Comparison of ENCODE assay signal across 17 cellular contexts in the genomic region with DNA sequence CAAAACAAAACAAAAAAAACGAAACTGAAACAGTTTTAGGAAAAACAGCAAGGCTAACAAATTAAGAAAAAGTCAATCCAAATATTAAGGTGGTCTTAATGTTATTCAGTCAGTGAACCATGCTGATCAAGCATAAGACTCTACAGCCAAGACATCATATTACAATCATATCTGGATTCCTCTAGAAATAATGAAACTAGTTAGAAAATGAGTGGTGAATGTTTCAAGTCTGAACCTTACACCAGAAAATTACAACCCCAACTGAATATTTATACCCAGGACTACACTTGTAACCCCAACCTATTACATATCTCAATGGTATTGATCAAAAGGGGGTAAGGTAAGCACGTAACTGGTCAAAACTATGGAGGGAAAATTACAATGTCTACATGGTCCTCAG. TPM values are rescaled to one million over a fixed set of nuclear protein-coding genes. Genes with fewer than 3 reads are reported as not detected.
DNase-seq lines count a peak whose midpoint lies in the region; ATAC-seq, FAIRE-seq and TF ChIP-seq lines count a peak whose summit lies in the region.
"Had no signal": no experiment of that assay in that cellular context is flagged by ENCODE, and none has a peak within 500 bp of the region (broad histone marks: within the 10 kb centered on the region; RNA-seq: fewer than 3 reads in every experiment).

No MANE protein-coding gene starts in this region.

- peak overlapping the region in 9 of 12 donors; percentile 11 to 46 (median 31) for H3K4me3 ChIP-seq in heart left ventricle
- H3K4me3 ChIP-seq: coronary artery, Peyer's patch had no signal

- peaks cover 0 to 10% (median 0%) of the 10 kb centered on the region in 12 donors for H3K4me1 ChIP-seq in heart left ventricle
- H3K4me1 ChIP-seq: Peyer's patch had no signal

- H3K36me3 ChIP-seq in heart left ventricle: peaks cover 0 to 86% (median 82%) of the 10 kb centered on the region in 9 donors

- peaks cover 35 to 62% of the 10 kb centered on the region in 2 donors for H3K36me3 Mint-ChIP-seq in stimulated activated naive B cell treated with anti-CD40 and anti-IgM and Interleukin-4, amounts not matched to agents 10 μg/mL and 1 μg/mL and 100 μg/mL, for 72 hours

- no peaks in the 10 kb centered on the region for H3K27me3 Mint-ChIP-seq in stimulated activated naive B cell treated with anti-CD40 and anti-IgM and Interleukin-4, amounts not matched to agents 10 μg/mL and 1 μg/mL and 100 μg/mL, for 72 hours

- 60 to 75% (median 70%) methylated on average over 2 of the region's 2 CpGs for WGBS in heart left ventricle, 4 donors

- H3K9me3 Mint-ChIP-seq in stimulated activated naive B cell treated with anti-CD40 and anti-IgM and Interleukin-4, amounts not matched to agents 10 μg/mL and 1 μg/mL and 100 μg/mL, for 72 hours: no peaks in the 10 kb centered on the region
- H3K9me3 Mint-ChIP-seq: mesothelial cell of epicardium had no signal

- ATAC-seq in heart left ventricle (no peak), Right ventricle myocardium superior (ENCODE audit: poor library complexity) (no peak), HG03565 (IDR thresholded peaks at IDR 0.05; ENCODE audit: unreplicated experiment) (peak; percentile 44), HG02840 (IDR thresholded peaks at IDR 0.05; ENCODE audit: low FRiP score, unreplicated experiment) (no peak), HG02763 (IDR thresholded peaks at IDR 0.05; ENCODE audit: unreplicated experiment) (no peak)
- no peak for ATAC-seq in stimulated activated naive B cell treated with anti-CD40 and anti-IgM and Interleukin-4, amounts not matched to agents 10 μg/mL and 1 μg/mL and 100 μg/mL, for 72 hours (replicated peaks)

- H3K27ac ChIP-seq in heart left ventricle: peak overlapping the region in 7 of 12 donors; percentile 10 to 50 (median 23)
- H3K27ac ChIP-seq: coronary artery, Peyer's patch had no signal

- DNase-seq in heart left ventricle (no peak), Right ventricle myocardium superior (no peak), NCI-H446 (lab: John Stamatoyannopoulos, UW) (no peak)
- no peak for DNase-seq in stimulated activated naive B cell treated with anti-CD40 and anti-IgM and Interleukin-4, amounts not matched to agents 10 μg/mL and 1 μg/mL and 100 μg/mL, for 72 hours
- DNase-seq: activated CD8-positive, alpha-beta memory T cell treated with anti-CD3 and anti-CD28 coated beads for 24 hours; amygdala; DMS 273 treated with DMSO at 0.1 percent for 48 hours; NCI-H1105; NCI-H510A; Peyer's patch; stimulated activated CD8-positive, alpha-beta memory T cell treated with anti-CD3 and anti-CD28 coated beads, Interleukin-4, amount 100 ng/mL, for 48 hours had no signal

- intact Hi-C loops in heart left ventricle (cut with DNase I): loop anchor here in 2 of 10 donors (5.0 to 10.0 kb wide), 2 partner anchors 48 to 55 kb away; partner anchors contain the start of genes ACAT1 (in 1 of the 2), ATM (in 1 of the 2) and NPAT (in 1 of the 2)
- intact Hi-C loops in Right ventricle myocardium superior (cut with DNase I): no loop called here

- no peaks in the 10 kb centered on the region for H3K9me3 ChIP-seq in heart left ventricle
- H3K9me3 ChIP-seq: Peyer's patch had no signal

- TF ChIP-seq CTCF in heart left ventricle (IDR thresholded peaks at IDR 0.05): no peak

- H3K4me1 Mint-ChIP-seq in stimulated activated naive B cell treated with anti-CD40 and anti-IgM and Interleukin-4, amounts not matched to agents 10 μg/mL and 1 μg/mL and 100 μg/mL, for 72 hours: peaks cover 4 to 7% of the 10 kb centered on the region in 2 donors
- H3K4me1 Mint-ChIP-seq: mesothelial cell of epicardium had no signal

- FAIRE-seq in endometrium (lab: Jason Lieb, UNC): peak; percentile 63

- TF ChIP-seq POLR2A in heart left ventricle (IDR thresholded peaks at IDR 0.05): no peak

- no peaks in the 10 kb centered on the region for H3K27me3 ChIP-seq in heart left ventricle
- H3K27me3 ChIP-seq: Peyer's patch had no signal

- no peak overlapping the region for H3K4me3 Mint-ChIP-seq in stimulated activated naive B cell treated with anti-CD40 and anti-IgM and Interleukin-4, amounts not matched to agents 10 μg/mL and 1 μg/mL and 100 μg/mL, for 72 hours
- H3K4me3 Mint-ChIP-seq: mesothelial cell of epicardium had no signal

- H3K27ac Mint-ChIP-seq in stimulated activated naive B cell treated with anti-CD40 and anti-IgM and Interleukin-4, amounts not matched to agents 10 μg/mL and 1 μg/mL and 100 μg/mL, for 72 hours: peak overlapping the region; percentile 80
- H3K27ac Mint-ChIP-seq: mesothelial cell of epicardium had no signal

RNA-seq across cellular contexts. Expression of gene ACAT1, which starts 48.8 kb away (rescaled TPM):
- total RNA-seq in heart left ventricle: 1,000 to 10,000 TPM in 1 of 9 donors, 100 to 1,000 TPM in 8; 206 to 1,337 (median 394) TPM
- polyA plus RNA-seq in heart left ventricle: 100 to 1,000 TPM; 166 to 360 TPM
- total RNA-seq in Right ventricle myocardium superior: 417 TPM

RNA-seq across cellular contexts. Expression of gene NPAT, which starts 52.2 kb away (rescaled TPM):
- total RNA-seq in heart left ventricle: 10 to 100 TPM in 4 of 9 donors, 1 to 10 TPM in 5; 7.0 to 12.3 (median 8.9) TPM
- 1 to 10 TPM; 1.8 to 3.8 TPM for polyA plus RNA-seq in heart left ventricle
- total RNA-seq in Right ventricle myocardium superior: 6.9 TPM

RNA-seq across cellular contexts. Expression of gene ATM, which starts 52.7 kb away (rescaled TPM):
- total RNA-seq in heart left ventricle: 10 to 100 TPM; 25.3 to 50.8 (median 32.8) TPM
- polyA plus RNA-seq in heart left ventricle: 10 to 100 TPM; 14.0 to 15.5 TPM
- 27.1 TPM for total RNA-seq in Right ventricle myocardium superior
